Comparison of ENCODE assay signal across 9 cellular contexts in the genomic region with DNA sequence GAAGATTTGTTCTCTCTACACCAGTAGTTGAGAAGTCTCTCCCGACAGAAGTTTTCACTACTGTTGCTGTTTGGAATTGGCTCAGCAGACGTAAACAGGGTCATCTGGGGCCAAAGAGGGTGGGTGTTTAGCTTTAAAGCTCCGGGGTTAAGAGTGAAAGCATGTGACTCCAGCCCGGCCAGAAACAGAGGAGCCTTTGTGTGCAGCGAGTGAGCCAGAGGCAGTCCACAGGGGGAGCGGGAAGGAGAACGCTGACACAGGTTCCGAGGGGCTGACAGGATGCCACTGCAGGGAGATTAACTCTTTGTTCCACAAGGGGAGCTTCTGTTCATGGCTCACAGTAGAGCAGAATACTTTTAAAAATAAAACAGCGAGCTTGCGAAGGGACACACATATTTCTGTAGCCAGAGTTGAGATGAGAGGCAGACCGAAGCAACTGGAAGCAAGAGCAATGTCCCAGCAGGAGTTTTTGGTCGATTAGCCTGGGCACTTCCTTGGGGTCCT. TPM values are rescaled to one million over a fixed set of nuclear protein-coding genes. Genes with fewer than 3 reads are reported as not detected.
DNase-seq lines count a peak whose midpoint lies in the region; ATAC-seq, FAIRE-seq and TF ChIP-seq lines count a peak whose summit lies in the region.
"Had no signal": no experiment of that assay in that cellular context is flagged by ENCODE, and none has a peak within 500 bp of the region (broad histone marks: within the 10 kb centered on the region; RNA-seq: fewer than 3 reads in every experiment).

No MANE protein-coding gene starts in this region.

- H3K9ac ChIP-seq in HepG2 (ENCODE audit: insufficient read depth, low read depth, low read length): peak overlapping the region; percentile 86

- peak overlapping the region; percentile 72 for H3K4me2 ChIP-seq in PC-9
- H3K4me2 ChIP-seq in HepG2 (ENCODE audit: low read depth, low read length): peak overlapping the region; percentile 93

- POLR2A ChIA-PET in PC-9 (lab: Charles Lee; ENCODE audit: unreplicated experiment): interaction anchor here (0.6 kb wide), 1 partner anchor 16 kb away, joined by 3 read pairs; no protein-coding TSS in a partner anchor
- POLR2A ChIA-PET in HepG2 (lab: Yijun Ruan, JAX): interaction anchor here (0.6 to 9.5 kb wide), 20 partner anchors 9 to 148 kb away, joined by 3 to 225 read pairs (median 6); partner anchors contain the start of genes BMF, BUB1B, EIF2AK4 and SRP14

- CTCF ChIA-PET in PC-9 (lab: Charles Lee): interaction anchor here (0.6 kb wide), 1 partner anchor 19 kb away, joined by 9 read pairs; no protein-coding TSS in a partner anchor
- CTCF ChIA-PET in HepG2 (lab: Yijun Ruan, JAX; ENCODE audit: low intra/inter-chr PET ratio, low total read pairs): interaction anchor here (1.2 kb wide), 1 partner anchor 26 kb away, joined by 3 read pairs; no protein-coding TSS in a partner anchor

- H3K4me1 ChIP-seq in PC-9 (replicated peaks; ENCODE audit: insufficient read depth) (peaks cover 34% of the 10 kb centered on the region), HepG2 (ENCODE audit: insufficient read depth, low read length) (peaks cover 70% of the 10 kb centered on the region)

- H3K9me2 ChIP-seq in PC-9 (ENCODE audit: insufficient read depth): no peaks in the 10 kb centered on the region

- in situ Hi-C loops in HepG2 (cut with HindIII; ENCODE audit: extremely low pct_ligation_motif_present, low pct_unique_long_range_greater_than_20kb): no loop called here

- H4K20me1 ChIP-seq in PC-9 (ENCODE audit: insufficient read depth) (no peaks in the 10 kb centered on the region), HepG2 (ENCODE audit: insufficient read depth, low read length) (no peaks in the 10 kb centered on the region)

- H3K9me3 Mint-ChIP-seq in dendritic cell treated with granulocyte-macrophage colony-stimulating factor and Interleukin-4, amounts not matched to agents 40 ng/mL and 50 ng/mL, for 4 days: no peaks in the 10 kb centered on the region
- no peaks in the 10 kb centered on the region for H3K9me3 Mint-ChIP-seq in stimulated activated memory B cell treated with anti-CD40 and anti-IgM and Interleukin-4, amounts not matched to agents 10 μg/mL and 1 μg/mL and 100 μg/mL, for 72 hours

- TF ChIP-seq POLR2A in HepG2 (IDR thresholded peaks at IDR 0.05; ENCODE audit: insufficient read depth in 1 of 2, low read depth in 2 of 2, low read length in 2 of 2): peak; percentile 69 to 74; a peak in 3 of 4 replicates

- 2% methylated on average over 12 of the region's 12 CpGs for WGBS in HepG2 (ENCODE audit: low lambda C conversion rate)

- peaks cover 37% of the 10 kb centered on the region for H3K4me1 Mint-ChIP-seq in dendritic cell treated with granulocyte-macrophage colony-stimulating factor and Interleukin-4, amounts not matched to agents 40 ng/mL and 50 ng/mL, for 4 days (ENCODE audit: low read depth)
- H3K4me1 Mint-ChIP-seq in stimulated activated memory B cell treated with anti-CD40 and anti-IgM and Interleukin-4, amounts not matched to agents 10 μg/mL and 1 μg/mL and 100 μg/mL, for 72 hours: peaks cover 53% of the 10 kb centered on the region

- H3F3A ChIP-seq in PC-9 (ENCODE audit: insufficient read depth, low read depth): peaks cover 10% of the 10 kb centered on the region; the same call in 1 of the 2 replicates

- peak overlapping the region; percentile 44; the same call in 1 of the 2 replicates for H3K4me3 ChIP-seq in PC-9
- peak overlapping the region; percentile 46 to 70 (median 69) for H3K4me3 ChIP-seq in HepG2 (replicated peaks in 1 of 3; ENCODE audit: insufficient read depth in 1 of 3, low read depth in 2 of 3, low read length in 3 of 3)

- peak overlapping the region; percentile 74 for H3K4me3 Mint-ChIP-seq in dendritic cell treated with granulocyte-macrophage colony-stimulating factor and Interleukin-4, amounts not matched to agents 40 ng/mL and 50 ng/mL, for 4 days
- peak overlapping the region; percentile 60 for H3K4me3 Mint-ChIP-seq in stimulated activated memory B cell treated with anti-CD40 and anti-IgM and Interleukin-4, amounts not matched to agents 10 μg/mL and 1 μg/mL and 100 μg/mL, for 72 hours

- BruUV-seq in PC-9 (replicated peaks; lab: Mats Ljungman, UMichigan) (no TSS peak), HepG2 (replicated peaks; lab: Mats Ljungman, UMichigan) (no TSS peak)

- H2AFZ ChIP-seq in PC-9 (peak overlapping the region; percentile 63; the same call in 1 of the 2 replicates), HepG2 (ENCODE audit: low read length) (no peak overlapping the region)

- DNase-seq in NCI-H510A treated with DMSO at 0.1 percent for 48 hours (lab: John Stamatoyannopoulos, UW) (peak; percentile 13), NCI-H510A (lab: John Stamatoyannopoulos, UW) (no peak), PC-9 (peak in 1 of 2 experiments; percentile 41), HepG2 (ENCODE audit: low spot score) (peak; percentile 96), HPDE6-E6E7 (ENCODE audit: extremely low spot score) (no peak)

- no peak overlapping the region for H3K27ac ChIP-seq in PC-9
- peak overlapping the region; percentile 95 for H3K27ac ChIP-seq in HepG2 (ENCODE audit: extremely low read length, insufficient read depth, low read length)

- H3K27ac Mint-ChIP-seq in dendritic cell treated with granulocyte-macrophage colony-stimulating factor and Interleukin-4, amounts not matched to agents 40 ng/mL and 50 ng/mL, for 4 days: peak overlapping the region; percentile 92
- H3K27ac Mint-ChIP-seq in stimulated activated memory B cell treated with anti-CD40 and anti-IgM and Interleukin-4, amounts not matched to agents 10 μg/mL and 1 μg/mL and 100 μg/mL, for 72 hours: peak overlapping the region; percentile 94

- no peak; the same call in 1 of the 2 replicates for TF ChIP-seq RAD21 in HepG2 (CRISPR knock-in tag; IDR thresholded peaks at IDR 0.05)

- intact Hi-C loops in PC-9 (cut with micrococcal nuclease; ENCODE audit: unreplicated experiment) (no loop called here), HepG2 (cut with micrococcal nuclease; ENCODE audit: unreplicated experiment) (loop anchor here (1.0 kb wide), 1 partner anchor 17 kb away; no protein-coding TSS in a partner anchor)
- intact Hi-C loops in dendritic cell treated with granulocyte-macrophage colony-stimulating factor and Interleukin-4, amounts not matched to agents 40 ng/mL and 50 ng/mL, for 4 days (cut with micrococcal nuclease): no loop called here

- no peaks in the 10 kb centered on the region for H3K9me3 ChIP-seq in PC-9 (ENCODE audit: insufficient read depth, low read depth)
- H3K9me3 ChIP-seq in HepG2 (ENCODE audit: low read length): no peaks in the 10 kb centered on the region

- H3K27me3 ChIP-seq in PC-9 (ENCODE audit: insufficient read depth, low read depth) (no peaks in the 10 kb centered on the region), HepG2 (ENCODE audit: control insufficient read depth in 1 of 2, insufficient read depth in 2 of 2, low read length in 2 of 2) (no peaks in the 10 kb centered on the region; a peak in 1 of 5 replicates)

- peak; percentile 99 for FAIRE-seq in HepG2 (lab: Jason Lieb, UNC)
- FAIRE-seq: G401.6 had no signal

- peak; percentile 81 to 92; a peak in 3 of 4 replicates for TF ChIP-seq EP300 in HepG2 (IDR thresholded peaks at IDR 0.05; ENCODE audit: low read depth in 2 of 2, low read length in 2 of 2)
- TF ChIP-seq EP300 in HepG2 (CRISPR knock-in tag; IDR thresholded peaks at IDR 0.05; ENCODE audit: borderline replicate concordance): peak; percentile 74; the same call in 1 of the 2 replicates

- H3K79me2 ChIP-seq in PC-9 (ENCODE audit: low read depth) (no peaks in the 10 kb centered on the region), HepG2 (ENCODE audit: insufficient read depth, low read length) (peaks cover 8% of the 10 kb centered on the region)

- no peak for TF ChIP-seq CTCF in PC-9 (conservative IDR thresholded peaks at IDR 0.05)
- TF ChIP-seq CTCF in HepG2 (CRISPR knock-in tag; IDR thresholded peaks at IDR 0.05): peak; percentile 33; the same call in 1 of the 2 replicates

- ATAC-seq in HepG2: peak; percentile 98
- ATAC-seq in stimulated activated memory B cell treated with anti-CD40 and anti-IgM and Interleukin-4, amounts not matched to agents 10 μg/mL and 1 μg/mL and 100 μg/mL, for 72 hours: peak; percentile 18
- no peak for ATAC-seq in HG03135 (IDR thresholded peaks at IDR 0.05; ENCODE audit: unreplicated experiment)

- H3K36me3 ChIP-seq in PC-9 (ENCODE audit: low read depth) (no peaks in the 10 kb centered on the region), HepG2 (replicated peaks in 1 of 2; ENCODE audit: control insufficient read depth in 1 of 2, insufficient read depth in 2 of 2, low read length in 2 of 2) (no peaks in the 10 kb centered on the region)

- H3K27me3 Mint-ChIP-seq in dendritic cell treated with granulocyte-macrophage colony-stimulating factor and Interleukin-4, amounts not matched to agents 40 ng/mL and 50 ng/mL, for 4 days: peaks cover 3% of the 10 kb centered on the region
- no peaks in the 10 kb centered on the region for H3K27me3 Mint-ChIP-seq in stimulated activated memory B cell treated with anti-CD40 and anti-IgM and Interleukin-4, amounts not matched to agents 10 μg/mL and 1 μg/mL and 100 μg/mL, for 72 hours

- H3K36me3 Mint-ChIP-seq in dendritic cell treated with granulocyte-macrophage colony-stimulating factor and Interleukin-4, amounts not matched to agents 40 ng/mL and 50 ng/mL, for 4 days (ENCODE audit: low read depth): no peaks in the 10 kb centered on the region
- H3K36me3 Mint-ChIP-seq in stimulated activated memory B cell treated with anti-CD40 and anti-IgM and Interleukin-4, amounts not matched to agents 10 μg/mL and 1 μg/mL and 100 μg/mL, for 72 hours: no peaks in the 10 kb centered on the region

RNA-seq across cellular contexts. Expression of gene BMF, which starts 26.9 kb away (rescaled TPM):
- total RNA-seq in PC-9 (2021): 8.2 and 11.0 TPM in 2 replicates
- total RNA-seq in HepG2 (2016; rRNA removed; fragmentation: Illumina TruSeq; extraction: Trizol): 5.4 and 8.7 TPM in 2 replicates
- 0.88 and 1.0 TPM in 2 replicates for total RNA-seq in HepG2 (2016; cell fraction: cytosol; rRNA removed; fragmentation: Illumina TruSeq; extraction: Trizol; ENCODE audit: low read depth)
- 5.1 and 9.6 TPM in 2 replicates for total RNA-seq in HepG2 (2016; cell fraction: insoluble cytoplasmic fraction; rRNA removed; fragmentation: Illumina TruSeq; extraction: Trizol)
- total RNA-seq in HepG2 (2016; cell fraction: membrane; rRNA removed; fragmentation: Illumina TruSeq; extraction: Trizol): 2.8 and 3.2 TPM in 2 replicates
- 11.8 and 14.8 TPM in 2 replicates for total RNA-seq in HepG2 (2016; cell fraction: nucleus; rRNA removed; fragmentation: Illumina TruSeq; extraction: Trizol)
- polyA plus RNA-seq in HepG2 (2011; rRNA removed): 15.9 and 32.7 TPM in 2 replicates
- 12.2 and 20.6 TPM in 2 replicates for polyA plus RNA-seq in HepG2 (2011; cell fraction: cytosol; rRNA removed)
- polyA plus RNA-seq in HepG2 (2011; cell fraction: nucleus; rRNA removed): 28.3 and 48.7 TPM in 2 replicates
- polyA plus RNA-seq in HepG2 (2012): 14.9 and 27.8 TPM in 2 replicates
- polyA plus RNA-seq in HepG2 (2016; cell fraction: cytosol; fragmentation: Illumina TruSeq; extraction: Trizol; ENCODE audit: low read depth): 0.38 and 0.44 TPM in 2 replicates
- 4.3 and 4.9 TPM in 2 replicates for polyA plus RNA-seq in HepG2 (2016; cell fraction: insoluble cytoplasmic fraction; fragmentation: Illumina TruSeq; extraction: Trizol; ENCODE audit: low read depth)
- 0.95 and 1.0 TPM in 2 replicates for polyA plus RNA-seq in HepG2 (2016; cell fraction: membrane; fragmentation: Illumina TruSeq; extraction: Trizol; ENCODE audit: low read depth)
- polyA plus RNA-seq in HepG2 (2016; cell fraction: nucleus; fragmentation: Illumina TruSeq; extraction: Trizol; ENCODE audit: insufficient read depth, low read depth): 13.0 and 15.3 TPM in 2 replicates
- 3.0 and 44.4 TPM in 2 replicates for polyA minus RNA-seq in HepG2 (2011; rRNA and poly(A)+ RNA removed; ENCODE audit: low replicate concordance)
- polyA minus RNA-seq in HepG2 (2011; cell fraction: cytosol; rRNA and poly(A)+ RNA removed): 11.2 and 23.6 TPM in 2 replicates
- polyA minus RNA-seq in HepG2 (2011; cell fraction: nucleus; rRNA and poly(A)+ RNA removed): 23.4 and 35.4 TPM in 2 replicates

RNA-seq across cellular contexts. Expression of gene SRP14, which starts 42.8 kb away (rescaled TPM):
- total RNA-seq in PC-9 (2021) (141 and 196 TPM in 2 replicates), HepG2 (2016; rRNA removed; fragmentation: Illumina TruSeq; extraction: Trizol) (208 and 346 TPM in 2 replicates)
- 41.2 and 44.6 TPM in 2 replicates for total RNA-seq in HepG2 (2016; cell fraction: cytosol; rRNA removed; fragmentation: Illumina TruSeq; extraction: Trizol; ENCODE audit: low read depth)
- total RNA-seq in HepG2 (2016; cell fraction: insoluble cytoplasmic fraction; rRNA removed; fragmentation: Illumina TruSeq; extraction: Trizol): 215 and 364 TPM in 2 replicates
- total RNA-seq in HepG2 (2016; cell fraction: membrane; rRNA removed; fragmentation: Illumina TruSeq; extraction: Trizol): 66.6 and 67.3 TPM in 2 replicates
- 83.4 and 83.7 TPM in 2 replicates for total RNA-seq in HepG2 (2016; cell fraction: nucleus; rRNA removed; fragmentation: Illumina TruSeq; extraction: Trizol)
- polyA plus RNA-seq in HepG2 (2011; rRNA removed): 257 and 356 TPM in 2 replicates
- 182 and 220 TPM in 2 replicates for polyA plus RNA-seq in HepG2 (2011; cell fraction: cytosol; rRNA removed)
- 51.4 and 52.1 TPM in 2 replicates for polyA plus RNA-seq in HepG2 (2011; cell fraction: nucleus; rRNA removed)
- 184 and 206 TPM in 2 replicates for polyA plus RNA-seq in HepG2 (2012)
- 72.3 and 76.1 TPM in 2 replicates for polyA plus RNA-seq in HepG2 (2016; cell fraction: cytosol; fragmentation: Illumina TruSeq; extraction: Trizol; ENCODE audit: low read depth)
- polyA plus RNA-seq in HepG2 (2016; cell fraction: insoluble cytoplasmic fraction; fragmentation: Illumina TruSeq; extraction: Trizol; ENCODE audit: low read depth): 607 and 646 TPM in 2 replicates
- polyA plus RNA-seq in HepG2 (2016; cell fraction: membrane; fragmentation: Illumina TruSeq; extraction: Trizol; ENCODE audit: low read depth): 102 TPM in 2 replicates
- polyA plus RNA-seq in HepG2 (2016; cell fraction: nucleus; fragmentation: Illumina TruSeq; extraction: Trizol; ENCODE audit: insufficient read depth, low read depth): 218 and 240 TPM in 2 replicates
- 39.8 and 85.1 TPM in 2 replicates for polyA minus RNA-seq in HepG2 (2011; rRNA and poly(A)+ RNA removed; ENCODE audit: low replicate concordance)
- 43.2 and 55.2 TPM in 2 replicates for polyA minus RNA-seq in HepG2 (2011; cell fraction: cytosol; rRNA and poly(A)+ RNA removed)
- polyA minus RNA-seq in HepG2 (2011; cell fraction: nucleus; rRNA and poly(A)+ RNA removed): 31.1 and 41.5 TPM in 2 replicates

Comparison
In these comparisons a context has a peak if more than half of its experiments do, and no peak if none do; other contexts are left out.
1. DNase-seq: peak in NCI-H510A treated with DMSO at 0.1 percent for 48 hours (single experiment) and HepG2 (single experiment); none in NCI-H510A (single experiment) and HPDE6-E6E7 (single experiment).